1 cellular context compared by ENCODE assay signal in the genomic region with DNA sequence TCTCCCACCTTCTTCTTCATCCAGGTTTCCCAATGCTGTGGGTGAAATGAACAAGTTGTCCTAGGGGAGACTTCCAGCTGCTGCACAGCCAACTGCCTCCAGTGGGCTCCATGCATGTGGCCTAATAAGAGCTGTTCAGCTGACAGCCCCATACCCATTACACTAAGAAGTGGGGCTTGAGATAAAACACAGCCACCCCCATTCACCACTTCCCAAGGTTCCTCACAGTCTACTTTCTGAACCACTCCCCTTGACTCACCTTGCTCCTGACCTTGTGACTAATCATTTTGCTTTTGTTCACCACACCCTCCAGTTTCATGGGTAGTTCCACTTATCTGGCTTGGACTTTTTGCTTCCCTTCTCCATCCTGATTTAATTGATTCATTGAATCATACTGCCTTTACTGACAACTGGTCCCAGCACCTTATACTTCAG.
TF ChIP-seq lines count a peak whose summit lies in the region.

No MANE protein-coding gene starts in this region.

TF ChIP-seq in K562, 482 proteins besides CTCF, POLR2A, EP300 and RAD21 (continued from another document and continues in another):
- no peak for TF ChIP-seq KDM5B (IDR thresholded peaks at IDR 0.05; ENCODE audit: insufficient replicate concordance, low read depth, low read length)
- TF ChIP-seq CCAR2 (IDR thresholded peaks at IDR 0.05; ENCODE audit: low read depth, low read length), result no peak
- no peak for TF ChIP-seq ZNF586 (CRISPR knock-in tag; conservative IDR thresholded peaks at IDR 0.05)
- no peak for TF ChIP-seq NUFIP1 (IDR thresholded peaks at IDR 0.05; ENCODE audit: partially characterized antibody)
- TF ChIP-seq RBBP5 (IDR thresholded peaks at IDR 0.05; ENCODE audit: borderline replicate concordance, insufficient read depth, low read length, poor library complexity, severe bottlenecking), result no peak
- TF ChIP-seq GTF3C2 (IDR thresholded peaks at IDR 0.05; ENCODE audit: borderline replicate concordance, extremely low read depth, insufficient read length), result no peak
- peak; percentile 52; the same call in 1 of the 2 replicates for TF ChIP-seq JUN (IDR thresholded peaks at IDR 0.05; ENCODE audit: borderline replicate concordance, low read depth, low read length)
- no peak for TF ChIP-seq JUN (CRISPR knock-in tag; IDR thresholded peaks at IDR 0.05; ENCODE audit: borderline replicate concordance)
- TF ChIP-seq ZBTB26 (CRISPR knock-in tag; IDR thresholded peaks at IDR 0.05), result no peak
- TF ChIP-seq TRIM28 (IDR thresholded peaks at IDR 0.05), result peak; percentile 47; the same call in 1 of the 2 replicates
- no peak for TF ChIP-seq HEY1 (CRISPR knock-in tag; IDR thresholded peaks at IDR 0.05; ENCODE audit: borderline replicate concordance)
- no peak for TF ChIP-seq NFATC3 (IDR thresholded peaks at IDR 0.05)
- no peak for TF ChIP-seq ATF1 (CRISPR knock-in tag; IDR thresholded peaks at IDR 0.05)
- no peak for TF ChIP-seq ATF1 (tag; IDR thresholded peaks at IDR 0.05)
- peak; percentile 49 for TF ChIP-seq TCF3 (CRISPR knock-in tag; IDR thresholded peaks at IDR 0.05)
- TF ChIP-seq ZNF23 (CRISPR knock-in tag; IDR thresholded peaks at IDR 0.05), result no peak
- no peak for TF ChIP-seq WHSC1 (IDR thresholded peaks at IDR 0.05; ENCODE audit: low read length)
- peak; percentile 84 for TF ChIP-seq JUND (IDR thresholded peaks at IDR 0.05; ENCODE audit: borderline replicate concordance, low read depth, low read length)
- peak; percentile 83; the same call in 1 of the 3 replicates for TF ChIP-seq JUND (tag; IDR thresholded peaks at IDR 0.05; ENCODE audit: borderline replicate concordance, low read depth, low read length)
- TF ChIP-seq, protein P1, sequence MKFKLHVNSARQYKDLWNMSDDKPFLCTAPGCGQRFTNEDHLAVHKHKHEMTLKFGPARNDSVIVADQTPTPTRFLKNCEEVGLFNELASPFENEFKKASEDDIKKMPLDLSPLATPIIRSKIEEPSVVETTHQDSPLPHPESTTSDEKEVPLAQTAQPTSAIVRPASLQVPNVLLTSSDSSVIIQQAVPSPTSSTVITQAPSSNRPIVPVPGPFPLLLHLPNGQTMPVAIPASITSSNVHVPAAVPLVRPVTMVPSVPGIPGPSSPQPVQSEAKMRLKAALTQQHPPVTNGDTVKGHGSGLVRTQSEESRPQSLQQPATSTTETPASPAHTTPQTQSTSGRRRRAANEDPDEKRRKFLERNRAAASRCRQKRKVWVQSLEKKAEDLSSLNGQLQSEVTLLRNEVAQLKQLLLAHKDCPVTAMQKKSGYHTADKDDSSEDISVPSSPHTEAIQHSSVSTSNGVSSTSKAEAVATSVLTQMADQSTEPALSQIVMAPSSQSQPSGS (CRISPR knock-in tag; IDR thresholded peaks at IDR 0.05), result no peak
- no peak for TF ChIP-seq KAT8 (IDR thresholded peaks at IDR 0.05; ENCODE audit: low read depth)
- no peak for TF ChIP-seq ESRRB (CRISPR knock-in tag; IDR thresholded peaks at IDR 0.05; ENCODE audit: borderline replicate concordance)
- no peak for TF ChIP-seq HNRNPLL (IDR thresholded peaks at IDR 0.05; ENCODE audit: low read depth, low read length, poor library complexity, severe bottlenecking)
- TF ChIP-seq HDAC6 (IDR thresholded peaks at IDR 0.05; ENCODE audit: low read depth, low read length), result no peak
- TF ChIP-seq SMARCC2 (IDR thresholded peaks at IDR 0.05; ENCODE audit: low read depth), result no peak
- TF ChIP-seq ZNF668 (CRISPR knock-in tag; IDR thresholded peaks at IDR 0.05), result no peak
- TF ChIP-seq SOX6 (IDR thresholded peaks at IDR 0.05), result peak; percentile 74
- peak in 1 of 2 experiments; percentile 59; a peak in 2 of 4 replicates for TF ChIP-seq ARNT (IDR thresholded peaks at IDR 0.05)
- no peak for TF ChIP-seq SIN3A (IDR thresholded peaks at IDR 0.05; ENCODE audit: borderline replicate concordance in 2 of 2, control insufficient read depth in 1 of 2, low read depth in 2 of 2, low read length in 2 of 2)
- TF ChIP-seq TEAD2 (tag; IDR thresholded peaks at IDR 0.05), result no peak
- TF ChIP-seq YY1 (IDR thresholded peaks at IDR 0.05; ENCODE audit: borderline replicate concordance in 1 of 3, control insufficient read depth in 1 of 3, extremely low read depth in 1 of 3, insufficient read depth in 3 of 3, insufficient read length in 1 of 3, insufficient replicate concordance in 2 of 3, low read depth in 1 of 3, low read length in 2 of 3), result peak in 1 of 3 experiments; percentile 61
- no peak for TF ChIP-seq MITF (IDR thresholded peaks at IDR 0.05)
- TF ChIP-seq, protein P2, sequence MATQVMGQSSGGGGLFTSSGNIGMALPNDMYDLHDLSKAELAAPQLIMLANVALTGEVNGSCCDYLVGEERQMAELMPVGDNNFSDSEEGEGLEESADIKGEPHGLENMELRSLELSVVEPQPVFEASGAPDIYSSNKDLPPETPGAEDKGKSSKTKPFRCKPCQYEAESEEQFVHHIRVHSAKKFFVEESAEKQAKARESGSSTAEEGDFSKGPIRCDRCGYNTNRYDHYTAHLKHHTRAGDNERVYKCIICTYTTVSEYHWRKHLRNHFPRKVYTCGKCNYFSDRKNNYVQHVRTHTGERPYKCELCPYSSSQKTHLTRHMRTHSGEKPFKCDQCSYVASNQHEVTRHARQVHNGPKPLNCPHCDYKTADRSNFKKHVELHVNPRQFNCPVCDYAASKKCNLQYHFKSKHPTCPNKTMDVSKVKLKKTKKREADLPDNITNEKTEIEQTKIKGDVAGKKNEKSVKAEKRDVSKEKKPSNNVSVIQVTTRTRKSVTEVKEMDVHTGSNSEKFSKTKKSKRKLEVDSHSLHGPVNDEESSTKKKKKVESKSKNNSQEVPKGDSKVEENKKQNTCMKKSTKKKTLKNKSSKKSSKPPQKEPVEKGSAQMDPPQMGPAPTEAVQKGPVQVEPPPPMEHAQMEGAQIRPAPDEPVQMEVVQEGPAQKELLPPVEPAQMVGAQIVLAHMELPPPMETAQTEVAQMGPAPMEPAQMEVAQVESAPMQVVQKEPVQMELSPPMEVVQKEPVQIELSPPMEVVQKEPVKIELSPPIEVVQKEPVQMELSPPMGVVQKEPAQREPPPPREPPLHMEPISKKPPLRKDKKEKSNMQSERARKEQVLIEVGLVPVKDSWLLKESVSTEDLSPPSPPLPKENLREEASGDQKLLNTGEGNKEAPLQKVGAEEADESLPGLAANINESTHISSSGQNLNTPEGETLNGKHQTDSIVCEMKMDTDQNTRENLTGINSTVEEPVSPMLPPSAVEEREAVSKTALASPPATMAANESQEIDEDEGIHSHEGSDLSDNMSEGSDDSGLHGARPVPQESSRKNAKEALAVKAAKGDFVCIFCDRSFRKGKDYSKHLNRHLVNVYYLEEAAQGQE (CRISPR knock-in tag; IDR thresholded peaks at IDR 0.05; ENCODE audit: low read depth), result no peak
- TF ChIP-seq KAT7 (CRISPR knock-in tag; IDR thresholded peaks at IDR 0.05; ENCODE audit: borderline replicate concordance), result no peak
- no peak for TF ChIP-seq NCOA2 (IDR thresholded peaks at IDR 0.05; ENCODE audit: partially characterized antibody in 2 of 2)
- no peak for TF ChIP-seq ZNF197 (CRISPR knock-in tag; IDR thresholded peaks at IDR 0.05; ENCODE audit: low read depth)
- peak; percentile 88 for TF ChIP-seq DPF2 (IDR thresholded peaks at IDR 0.05)
- no peak for TF ChIP-seq SMAD1 (IDR thresholded peaks at IDR 0.05; ENCODE audit: low read depth, low read length, partially characterized antibody)
- TF ChIP-seq ZBTB11 (CRISPR knock-in tag; IDR thresholded peaks at IDR 0.05), result no peak
- no peak for TF ChIP-seq ZFP36 (IDR thresholded peaks at IDR 0.05; ENCODE audit: low read depth, low read length, partially characterized antibody)
- no peak for TF ChIP-seq TRIM25 (IDR thresholded peaks at IDR 0.05; ENCODE audit: borderline replicate concordance)
- TF ChIP-seq KLF1 (tag; IDR thresholded peaks at IDR 0.05), result peak; percentile 47; the same call in 1 of the 2 replicates
- peak; percentile 91 for TF ChIP-seq EHMT2 (IDR thresholded peaks at IDR 0.05)
- no peak for TF ChIP-seq GABPB2 (CRISPR knock-in tag; conservative IDR thresholded peaks at IDR 0.05)
- no peak for TF ChIP-seq NCOA6 (IDR thresholded peaks at IDR 0.05)
- no peak for TF ChIP-seq TFAM (CRISPR knock-in tag; conservative IDR thresholded peaks at IDR 0.05)
- TF ChIP-seq ZFP30 (CRISPR knock-in tag; IDR thresholded peaks at IDR 0.05; ENCODE audit: borderline replicate concordance), result no peak
- no peak for TF ChIP-seq BRD9 (IDR thresholded peaks at IDR 0.05; ENCODE audit: low read depth, partially characterized antibody)
- TF ChIP-seq, protein P3, sequence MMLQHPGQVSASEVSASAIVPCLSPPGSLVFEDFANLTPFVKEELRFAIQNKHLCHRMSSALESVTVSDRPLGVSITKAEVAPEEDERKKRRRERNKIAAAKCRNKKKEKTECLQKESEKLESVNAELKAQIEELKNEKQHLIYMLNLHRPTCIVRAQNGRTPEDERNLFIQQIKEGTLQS (IDR thresholded peaks at IDR 0.05), result peak; percentile 64
- TF ChIP-seq, protein P3 (CRISPR knock-in tag; conservative IDR thresholded peaks at IDR 0.05), result no peak
